Comparison of ENCODE assay signal across 8 cellular contexts in the genomic region with DNA sequence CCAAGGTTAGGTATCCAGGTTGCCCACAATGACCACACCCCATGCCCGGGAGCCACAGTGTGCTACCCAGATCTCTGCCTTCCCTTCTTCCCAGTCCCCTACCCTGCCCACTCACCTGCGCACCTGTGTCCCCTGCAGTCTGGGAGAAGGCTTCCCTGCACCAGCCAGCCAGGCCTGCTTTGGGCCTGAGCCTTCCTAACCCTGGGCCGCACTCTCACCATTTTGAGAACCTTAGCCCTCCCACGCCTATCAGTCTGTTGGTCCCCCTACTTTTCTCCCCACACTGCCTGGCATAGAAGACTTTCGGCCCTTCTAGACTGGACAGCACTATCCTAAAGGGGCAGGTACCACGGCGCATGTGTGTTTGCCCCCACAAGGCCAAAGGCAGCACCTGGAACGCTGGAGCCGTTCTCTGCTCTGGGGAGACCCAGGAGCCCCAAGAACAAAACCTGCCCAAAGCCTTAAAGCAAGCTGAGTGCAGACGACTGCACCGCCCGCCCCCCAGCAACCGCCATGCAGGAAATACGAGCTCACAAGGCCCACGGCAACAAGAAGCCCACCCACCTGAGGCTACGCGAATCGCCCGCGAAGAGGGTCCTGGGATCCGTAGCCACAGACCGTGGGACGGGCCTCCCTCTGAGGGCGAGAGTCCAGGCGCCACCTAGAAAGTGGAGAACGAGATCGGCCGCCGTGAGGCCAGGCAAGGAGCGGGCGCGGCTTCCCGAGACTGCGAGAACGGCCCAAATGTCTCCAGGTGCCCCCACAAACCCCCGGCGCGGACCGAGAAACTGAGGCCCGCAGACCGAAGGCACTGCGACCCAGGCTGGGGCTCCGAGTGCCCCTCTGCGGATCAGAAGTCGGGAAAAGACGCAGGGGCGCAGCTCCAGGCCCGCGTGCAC. TPM values are rescaled to one million over a fixed set of nuclear protein-coding genes. Genes with fewer than 3 reads are reported as not detected.
A peak's percentile ranks its signal among the peaks of the same experiment; 100 is the strongest.
DNase-seq lines count a peak whose midpoint lies in the region; ATAC-seq, FAIRE-seq and TF ChIP-seq lines count a peak whose summit lies in the region.

No MANE protein-coding gene starts in this region.

- H3K9ac ChIP-seq in GM12878 (ENCODE audit: control insufficient read depth, insufficient read depth, low read length) (peak overlapping the region; percentile 86), keratinocyte (ENCODE audit: control insufficient read depth, extremely low read depth, insufficient read depth, low read length) (peak overlapping the region; percentile 87)

- H3K4me3 ChIP-seq in GM12878 (peak overlapping the region; percentile 93), keratinocyte (ENCODE audit: control insufficient read depth in 2 of 3, extremely low read depth in 1 of 3, insufficient read depth in 2 of 3, low read depth in 1 of 3, low read length in 3 of 3) (peak overlapping the region; percentile 89 to 93 (median 93))

- no peak for FAIRE-seq in GM12878 (lab: Jason Lieb, UNC)
- FAIRE-seq in keratinocyte (lab: Jason Lieb, UNC), result no peak

- H3K27me3 Mint-ChIP-seq in stimulated activated memory B cell treated with anti-CD40 and anti-IgM and Interleukin-4, amounts not matched to agents 10 μg/mL and 1 μg/mL and 100 μg/mL, for 72 hours, result no peaks in the 10 kb centered on the region

- H3K79me2 ChIP-seq in GM12878 (ENCODE audit: control insufficient read depth, insufficient read depth, low read length) (peaks cover 41% of the 10 kb centered on the region), keratinocyte (ENCODE audit: control insufficient read depth, insufficient read depth, low read length) (peaks cover 54% of the 10 kb centered on the region)

- no peak for TF ChIP-seq CTCF in GM12878 (IDR thresholded peaks at IDR 0.05 in 2 of 3, conservative IDR thresholded peaks at IDR 0.05 in 1 of 3; ENCODE audit: control insufficient read depth in 2 of 3, extremely low read depth in 1 of 3, insufficient read depth in 1 of 3, low read depth in 3 of 3, low read length in 3 of 3)
- no peak for TF ChIP-seq CTCF in keratinocyte (optimal IDR thresholded peaks at IDR 0.05 in 1 of 3, IDR thresholded peaks at IDR 0.05 in 1 of 3, conservative IDR thresholded peaks at IDR 0.05 in 1 of 3; ENCODE audit: extremely low read depth in 1 of 3, insufficient read depth in 2 of 3, low read length in 3 of 3)

- H2AFZ ChIP-seq in GM12878 (ENCODE audit: control insufficient read depth, low read depth, low read length), result peak overlapping the region; percentile 84
- H2AFZ ChIP-seq in keratinocyte (ENCODE audit: control insufficient read depth, low read length), result peak overlapping the region; percentile 17

- H3K27me3 ChIP-seq in GM12878 (replicated peaks in 1 of 2; ENCODE audit: control insufficient read depth in 2 of 2, insufficient read depth in 2 of 2, low read length in 1 of 2) (no peaks in the 10 kb centered on the region), keratinocyte (ENCODE audit: control insufficient read depth, extremely low read depth, insufficient read depth, low read length) (no peaks in the 10 kb centered on the region)

- H3K9me3 ChIP-seq in GM12878 (replicated peaks; ENCODE audit: control insufficient read depth, insufficient read depth, low read length), result no peaks in the 10 kb centered on the region
- H3K9me3 ChIP-seq in keratinocyte (ENCODE audit: control insufficient read depth, low read depth, low read length), result no peaks in the 10 kb centered on the region

- peaks cover 21% of the 10 kb centered on the region for H3K36me3 Mint-ChIP-seq in stimulated activated memory B cell treated with anti-CD40 and anti-IgM and Interleukin-4, amounts not matched to agents 10 μg/mL and 1 μg/mL and 100 μg/mL, for 72 hours

- peak overlapping the region; percentile 97 for H3K4me2 ChIP-seq in GM12878 (ENCODE audit: control insufficient read depth, insufficient read depth)
- peak overlapping the region; percentile 96 for H3K4me2 ChIP-seq in keratinocyte (ENCODE audit: control insufficient read depth, extremely low read depth, insufficient read depth, low read depth, low read length)

- BruUV-seq in GM12878 (replicated peaks; lab: Mats Ljungman, UMichigan), result no TSS peak

- peak; percentile 6 for ATAC-seq in GM12878
- no peak for ATAC-seq in stimulated activated memory B cell treated with anti-CD40 and anti-IgM and Interleukin-4, amounts not matched to agents 10 μg/mL and 1 μg/mL and 100 μg/mL, for 72 hours

- peaks cover 9% of the 10 kb centered on the region for H3K4me1 ChIP-seq in GM12878 (ENCODE audit: control insufficient read depth, insufficient read depth, low read length)
- H3K4me1 ChIP-seq in keratinocyte (ENCODE audit: control insufficient read depth, extremely low read depth, insufficient read depth, low read length), result peaks cover 51% of the 10 kb centered on the region

- TF ChIP-seq RAD21 in Ishikawa (IDR thresholded peaks at IDR 0.05; ENCODE audit: low read depth) (no peak), GM12878 (IDR thresholded peaks at IDR 0.05; ENCODE audit: insufficient read depth, low read depth, low read length) (no peak)

- dilution Hi-C loops in keratinocyte (cut with MboI; ENCODE audit: extremely low pct_ligation_motif_present, low sequenced_read_pairs), result no loop called here

- H4K20me1 ChIP-seq in GM12878 (ENCODE audit: control insufficient read depth, insufficient read depth), result no peaks in the 10 kb centered on the region
- peaks cover 9% of the 10 kb centered on the region for H4K20me1 ChIP-seq in keratinocyte (ENCODE audit: control insufficient read depth, extremely low read depth, insufficient read depth, low read length)

- CTCF ChIA-PET in GM12878 (lab: Yijun Ruan, JAX), result interaction anchor here (1.0 kb wide), 1 partner anchor 124 kb away, joined by 5 read pairs; no protein-coding TSS in a partner anchor

- H3K36me3 ChIP-seq in GM12878 (ENCODE audit: control insufficient read depth in 2 of 2, insufficient read depth in 2 of 2, low read length in 1 of 2) (peaks cover 11 to 12% of the 10 kb centered on the region in 2 experiments), keratinocyte (ENCODE audit: control insufficient read depth in 2 of 2, extremely low read depth in 1 of 2, insufficient read depth in 2 of 2, low read length in 2 of 2) (peaks cover 12 to 21% of the 10 kb centered on the region in 2 experiments)

- RAD21 ChIA-PET in GM12878 (lab: Charles Lee; ENCODE audit: unreplicated experiment), result no interaction called here

- peak overlapping the region; percentile 97 for H3K27ac Mint-ChIP-seq in stimulated activated memory B cell treated with anti-CD40 and anti-IgM and Interleukin-4, amounts not matched to agents 10 μg/mL and 1 μg/mL and 100 μg/mL, for 72 hours

- 1% methylated on average over 49 of the region's 49 CpGs for WGBS in GM12878 (ENCODE audit: insufficient coverage, insufficient replicate concordance, low lambda C conversion rate, missing lambda C conversion rate)

- peaks cover 38% of the 10 kb centered on the region for H3K4me1 Mint-ChIP-seq in stimulated activated memory B cell treated with anti-CD40 and anti-IgM and Interleukin-4, amounts not matched to agents 10 μg/mL and 1 μg/mL and 100 μg/mL, for 72 hours

- no peaks in the 10 kb centered on the region for H3K9me3 Mint-ChIP-seq in stimulated activated memory B cell treated with anti-CD40 and anti-IgM and Interleukin-4, amounts not matched to agents 10 μg/mL and 1 μg/mL and 100 μg/mL, for 72 hours

- TF ChIP-seq EP300 in Ishikawa (IDR thresholded peaks at IDR 0.05; ENCODE audit: borderline replicate concordance) (no peak; the same call in 1 of the 2 replicates), GM12878 (IDR thresholded peaks at IDR 0.05; ENCODE audit: borderline replicate concordance in 1 of 2, control insufficient read depth in 1 of 2, low read depth in 2 of 2, low read length in 2 of 2) (no peak)

- H3K9me1 ChIP-seq in keratinocyte (ENCODE audit: control insufficient read depth, extremely low read depth, insufficient read depth, low read length), result no peaks in the 10 kb centered on the region

- SMC1A ChIA-PET in GM12878 (lab: Charles Lee; ENCODE audit: uncharacterized antibody, unreplicated experiment), result no interaction called here

- intact Hi-C loops in GM12878 (cut with micrococcal nuclease; ENCODE audit: unreplicated experiment), result no loop called here

- POLR2A ChIA-PET in GM12878 (lab: Charles Lee), result interaction anchor here (0.6 to 1.0 kb wide), 2 partner anchors 19 to 377 kb away, joined by 3 to 9 read pairs; no protein-coding TSS in a partner anchor

- TF ChIP-seq POLR2A in GM12878 (IDR thresholded peaks at IDR 0.05; ENCODE audit: low read depth, low read length), result no peak

- H3K27ac ChIP-seq in GM12878 (ENCODE audit: control insufficient read depth, insufficient read depth), result peak overlapping the region; percentile 71
- H3K27ac ChIP-seq in keratinocyte (ENCODE audit: control insufficient read depth, insufficient read depth, low read length), result peak overlapping the region; percentile 66

- in situ Hi-C loops in GM12878 (cut with MboI), result no loop called here

- peak overlapping the region; percentile 98 for H3K4me3 Mint-ChIP-seq in stimulated activated memory B cell treated with anti-CD40 and anti-IgM and Interleukin-4, amounts not matched to agents 10 μg/mL and 1 μg/mL and 100 μg/mL, for 72 hours

- DNase-seq in activated effector memory CD4-positive, alpha-beta T cell treated with anti-CD3 and anti-CD28 coated beads, Interleukin-2, amount 50 U/mL, for 16 hours, result peak; percentile 72
- DNase-seq in activated effector memory CD4-positive, alpha-beta T cell treated with Interleukin-2 at 50 U/mL for 16 hours, result no peak
- DNase-seq in GM12878 (ENCODE audit: low read depth, low spot score) (no peak), keratinocyte (ENCODE audit: low read depth, low spot score) (no peak), NCI-H82 (lab: John Stamatoyannopoulos, UW) (no peak), NCI-H1436 (lab: John Stamatoyannopoulos, UW) (no peak)

RNA-seq across cellular contexts. Expression of a gene that starts 0.5 kb away (rescaled TPM):
- total RNA-seq in GM12878 (2013; cell fraction: nucleolus; rRNA removed), result 3.6 and 3.8 TPM in 2 replicates
- total RNA-seq in GM12878 (2014; rRNA removed), result 13.8 and 19.4 TPM in 2 replicates
- 0.83 and 2.1 TPM in 2 replicates for total RNA-seq in GM12878 (2014; rRNA removed; fragmentation: Illumina TruSeq; extraction: Trizol)
- 12.6 and 13.4 TPM in 2 replicates for total RNA-seq in GM12878 (2021)
- polyA plus RNA-seq in GM12878 (2011; ENCODE audit: low read depth), result 1.3 TPM
- 1.2 and 3.0 TPM in 2 replicates for polyA plus RNA-seq in GM12878 (2011; rRNA removed)
- polyA plus RNA-seq in GM12878 (2011; cell fraction: cytosol; rRNA removed), result 4.8 and 8.8 TPM in 2 replicates
- polyA plus RNA-seq in GM12878 (2011; cell fraction: nucleus; rRNA removed), result 10.3 and 13.4 TPM in 2 replicates
- polyA plus RNA-seq in GM12878 (2012), result 5.3 and 7.3 TPM in 2 replicates
- polyA plus RNA-seq in GM12878 (2014; fragmentation: Illumina TruSeq; extraction: Trizol), result 0.03 and 0.37 TPM in 2 replicates
- polyA plus RNA-seq in GM12878 (2014; fragmentation: Nextera tagmentation; extraction: Ambion mirVana), result under 1 TPM; 0.21 to 0.99 TPM
- polyA plus RNA-seq in GM12878 (2014; rRNA removed), result 10.5 and 11.0 TPM in 2 replicates
- polyA plus RNA-seq in GM12878 (2016; fragmentation: Nextera tagmentation; extraction: Ambion mirVana), result 10 to 100 TPM; 15.4 to 17.3 TPM
- 1.2 and 4.3 TPM in 2 replicates for polyA minus RNA-seq in GM12878 (2011; rRNA and poly(A)+ RNA removed)
- 2.5 TPM in 2 replicates for polyA minus RNA-seq in GM12878 (2011; cell fraction: cytosol; rRNA and poly(A)+ RNA removed)
- 1.2 and 2.5 TPM in 2 replicates for polyA minus RNA-seq in GM12878 (2011; cell fraction: nucleus; rRNA and poly(A)+ RNA removed)
- 2.0 to 4.1 TPM (median 2.4 TPM) in 3 replicates for polyA plus RNA-seq in keratinocyte
- 5.8 TPM for polyA plus RNA-seq in keratinocyte (2011; ENCODE audit: low read depth)
- polyA plus RNA-seq in keratinocyte (2011; cell fraction: cytosol; rRNA removed), result 1.2 and 2.9 TPM in 2 replicates
- polyA plus RNA-seq in keratinocyte (2011; cell fraction: nucleus; rRNA removed), result 1.8 and 2.1 TPM in 2 replicates
- polyA plus RNA-seq in keratinocyte (2012; ENCODE audit: low replicate concordance), result 7.2 and 8.4 TPM in 2 replicates
- polyA minus RNA-seq in keratinocyte, result 0.49 to 2.0 TPM (median 1.2 TPM) in 3 replicates
- 11.3 TPM for polyA minus RNA-seq in keratinocyte (2011; cell fraction: cytosol; rRNA and poly(A)+ RNA removed)
- polyA minus RNA-seq in keratinocyte (2011; cell fraction: nucleus; rRNA and poly(A)+ RNA removed), result 2.2 and 3.4 TPM in 2 replicates

RNA-seq across cellular contexts. Expression of a gene that starts 0.5 kb away (rescaled TPM):
- total RNA-seq in GM12878 (2013; cell fraction: nucleolus; rRNA removed), result 20.1 and 22.8 TPM in 2 replicates
- total RNA-seq in GM12878 (2014; rRNA removed) (10.9 and 12.0 TPM in 2 replicates), GM12878 (2014; rRNA removed; fragmentation: Illumina TruSeq; extraction: Trizol) (5.1 and 5.9 TPM in 2 replicates), GM12878 (2021) (17.8 and 17.9 TPM in 2 replicates)
- 6.4 TPM for polyA plus RNA-seq in GM12878 (2011; ENCODE audit: low read depth)
- polyA plus RNA-seq in GM12878 (2011; rRNA removed) (4.0 and 7.2 TPM in 2 replicates), GM12878 (2014; fragmentation: Illumina TruSeq; extraction: Trizol) (7.0 and 9.6 TPM in 2 replicates), GM12878 (2014; fragmentation: Nextera tagmentation; extraction: Ambion mirVana) (1 to 10 TPM; 5.3 to 7.3 TPM), GM12878 (2014; rRNA removed) (10.8 and 11.1 TPM in 2 replicates), GM12878 (2016; fragmentation: Nextera tagmentation; extraction: Ambion mirVana) (10 to 100 TPM; 13.8 to 18.1 TPM), keratinocyte (12.9 to 23.4 TPM (median 18.2 TPM) in 3 replicates)
- polyA plus RNA-seq in GM12878 (2011; cell fraction: cytosol; rRNA removed), result 8.1 and 9.5 TPM in 2 replicates
- 17.0 and 18.2 TPM in 2 replicates for polyA plus RNA-seq in GM12878 (2011; cell fraction: nucleus; rRNA removed)
- polyA plus RNA-seq in GM12878 (2012), result 7.9 and 8.2 TPM in 2 replicates
- 11.6 and 13.2 TPM in 2 replicates for polyA minus RNA-seq in GM12878 (2011; rRNA and poly(A)+ RNA removed)
- polyA minus RNA-seq in GM12878 (2011; cell fraction: cytosol; rRNA and poly(A)+ RNA removed), result 2.8 and 4.0 TPM in 2 replicates
- 8.8 and 17.7 TPM in 2 replicates for polyA minus RNA-seq in GM12878 (2011; cell fraction: nucleus; rRNA and poly(A)+ RNA removed)
- polyA plus RNA-seq in keratinocyte (2011; ENCODE audit: low read depth), result 6.1 TPM
- 9.3 and 14.5 TPM in 2 replicates for polyA plus RNA-seq in keratinocyte (2011; cell fraction: cytosol; rRNA removed)
- polyA plus RNA-seq in keratinocyte (2011; cell fraction: nucleus; rRNA removed), result 32.8 and 44.8 TPM in 2 replicates
- polyA plus RNA-seq in keratinocyte (2012; ENCODE audit: low replicate concordance), result 16.5 and 19.8 TPM in 2 replicates
- 26.9 to 120 TPM (median 32.7 TPM) in 3 replicates for polyA minus RNA-seq in keratinocyte
- 13.6 TPM for polyA minus RNA-seq in keratinocyte (2011; cell fraction: cytosol; rRNA and poly(A)+ RNA removed)
- 19.3 and 28.2 TPM in 2 replicates for polyA minus RNA-seq in keratinocyte (2011; cell fraction: nucleus; rRNA and poly(A)+ RNA removed)
